In the genomic region with DNA sequence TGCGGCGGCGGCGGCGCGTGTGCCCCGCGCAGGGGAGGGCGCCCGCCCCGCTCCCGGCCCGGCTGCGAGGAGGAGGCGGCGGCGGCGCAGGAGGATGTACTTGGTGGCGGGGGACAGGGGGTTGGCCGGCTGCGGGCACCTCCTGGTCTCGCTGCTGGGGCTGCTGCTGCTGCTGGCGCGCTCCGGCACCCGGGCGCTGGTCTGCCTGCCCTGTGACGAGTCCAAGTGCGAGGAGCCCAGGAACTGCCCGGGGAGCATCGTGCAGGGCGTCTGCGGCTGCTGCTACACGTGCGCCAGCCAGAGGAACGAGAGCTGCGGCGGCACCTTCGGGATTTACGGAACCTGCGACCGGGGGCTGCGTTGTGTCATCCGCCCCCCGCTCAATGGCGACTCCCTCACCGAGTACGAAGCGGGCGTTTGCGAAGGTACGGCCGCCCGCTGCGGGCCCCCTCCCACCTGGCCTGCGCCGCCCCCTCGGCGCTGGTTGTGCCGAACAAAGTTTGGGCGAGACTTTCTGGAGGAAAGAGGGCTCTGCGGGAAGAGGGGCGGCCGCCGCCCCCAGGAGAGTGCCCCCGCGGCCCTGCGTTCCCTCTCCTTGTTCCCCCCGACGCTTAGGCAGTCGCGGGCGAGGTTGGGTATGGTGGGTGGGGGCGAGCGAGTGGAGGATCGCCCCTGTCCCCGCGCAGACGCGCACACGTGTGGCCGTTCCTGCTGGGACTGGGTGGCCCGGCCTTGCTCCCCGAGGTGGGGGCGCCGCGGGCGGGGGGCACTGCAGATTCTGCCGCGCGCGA, we compare ENCODE assay signal across 8 cellular contexts. TPM values are rescaled to one million over a fixed set of nuclear protein-coding genes. Genes with fewer than 3 reads are reported as not detected.
DNase-seq lines count a peak whose midpoint lies in the region; ATAC-seq and TF ChIP-seq lines count a peak whose summit lies in the region.

No MANE protein-coding gene starts in this region.

- no CpG with 5 or more reads among the region's 92 CpGs for WGBS in esophagus muscularis mucosa
- WGBS in upper lobe of left lung, 2 donors, result 2% methylated on average over 36 of the region's 92 CpGs; no CpG with 5 or more reads in 1 of the 2 donors

- peak; percentile 16 for ATAC-seq in GM21360 (IDR thresholded peaks at IDR 0.05; ENCODE audit: unreplicated experiment)
- peak; percentile 74 to 76 for ATAC-seq in natural killer cell treated with Interleukin-12 subunit alpha and Interleukin-12 subunit beta and Interleukin-15 and Interleukin-18, amount 100 ng/mL, for 72 hours
- peak; percentile 27 to 38 for ATAC-seq in upper lobe of left lung (ENCODE audit: low FRiP score in 2 of 2)

- peak overlapping the region; percentile 84 for H3K9ac ChIP-seq in HUES6 (ENCODE audit: low read length)

- H3K4me3 Mint-ChIP-seq in natural killer cell treated with Interleukin-12 subunit alpha and Interleukin-12 subunit beta and Interleukin-15 and Interleukin-18, amount 100 ng/mL, for 72 hours, result peak overlapping the region; percentile 98

- H3K9me3 ChIP-seq in HUES6 (ENCODE audit: control insufficient read depth, insufficient read depth, low read depth, low read length), result no peaks in the 10 kb centered on the region
- H3K9me3 ChIP-seq in esophagus muscularis mucosa, result no peaks in the 10 kb centered on the region
- H3K9me3 ChIP-seq in upper lobe of left lung, result no peaks in the 10 kb centered on the region

- in situ Hi-C loops in Caki2 (cut with HindIII; ENCODE audit: low pct_unique_long_range_greater_than_20kb, low sequenced_read_pairs), result no loop called here

- H3K4me1 Mint-ChIP-seq in natural killer cell treated with Interleukin-12 subunit alpha and Interleukin-12 subunit beta and Interleukin-15 and Interleukin-18, amount 100 ng/mL, for 72 hours (ENCODE audit: low read depth in 2 of 2), result peaks cover 29 to 31% of the 10 kb centered on the region in 2 donors

- H3K36me3 ChIP-seq in HUES6 (ENCODE audit: control insufficient read depth, insufficient read depth, low read length) (no peaks in the 10 kb centered on the region), esophagus muscularis mucosa (no peaks in the 10 kb centered on the region), upper lobe of left lung (no peaks in the 10 kb centered on the region)

- peak overlapping the region; percentile 78 for H3K4me3 ChIP-seq in HUES6 (ENCODE audit: low read depth, low read length)
- H3K4me3 ChIP-seq in esophagus muscularis mucosa, result peak overlapping the region; percentile 81 to 98 (median 88)
- H3K4me3 ChIP-seq in upper lobe of left lung, result peak overlapping the region; percentile 71 to 86 (median 82)

- no peak for TF ChIP-seq CTCF in esophagus muscularis mucosa (IDR thresholded peaks at IDR 0.05)
- TF ChIP-seq CTCF in upper lobe of left lung (IDR thresholded peaks at IDR 0.05), result no peak

- peaks cover 8 to 16% of the 10 kb centered on the region in 2 donors for H3K27me3 Mint-ChIP-seq in natural killer cell treated with Interleukin-12 subunit alpha and Interleukin-12 subunit beta and Interleukin-15 and Interleukin-18, amount 100 ng/mL, for 72 hours

- TF ChIP-seq EP300 in esophagus muscularis mucosa (IDR thresholded peaks at IDR 0.05) (no peak), upper lobe of left lung (IDR thresholded peaks at IDR 0.05) (no peak)

- DNase-seq in Caki2 (ENCODE audit: low read depth), result peak; percentile 45
- DNase-seq in activated CD8-positive, alpha-beta memory T cell treated with anti-CD3 and anti-CD28 coated beads for 24 hours, result peak; percentile 79
- no peak for DNase-seq in esophagus muscularis mucosa (ENCODE audit: extremely low spot score)
- no peak for DNase-seq in natural killer cell treated with Interleukin-12 subunit alpha and Interleukin-12 subunit beta and Interleukin-15 and Interleukin-18, amount 100 ng/mL, for 72 hours (ENCODE audit: low spot score)
- DNase-seq in upper lobe of left lung, result peak; percentile 37 to 91
- no peak for DNase-seq in T-helper 9 cell

- peak overlapping the region; percentile 61 for H3K27ac ChIP-seq in HUES6 (ENCODE audit: low read depth, low read length)
- H3K27ac ChIP-seq in esophagus muscularis mucosa (replicated peaks in 1 of 4), result peak overlapping the region; percentile 91 to 94 (median 94)
- H3K27ac ChIP-seq in upper lobe of left lung, result peak overlapping the region; percentile 84 to 94 (median 88)

- H3K4me1 ChIP-seq in HUES6 (ENCODE audit: control insufficient read depth, insufficient read depth, low read length) (peaks cover 47% of the 10 kb centered on the region), esophagus muscularis mucosa (peaks cover 41 to 70% (median 64%) of the 10 kb centered on the region in 4 donors), upper lobe of left lung (peaks cover 32 to 66% (median 46%) of the 10 kb centered on the region in 4 donors)

- H3K27me3 ChIP-seq in HUES6 (ENCODE audit: control insufficient read depth, insufficient read depth, low read length) (peaks cover 12% of the 10 kb centered on the region), esophagus muscularis mucosa (no peaks in the 10 kb centered on the region), upper lobe of left lung (peaks cover 0 to 11% (median 0%) of the 10 kb centered on the region in 4 donors)

- intact Hi-C loops in esophagus muscularis mucosa (cut with DNase I), result loop anchor here (10.0 kb wide), 1 partner anchor 98 kb away; no protein-coding TSS in a partner anchor

- TF ChIP-seq POLR2A in esophagus muscularis mucosa (IDR thresholded peaks at IDR 0.05; ENCODE audit: low read depth) (no peak), upper lobe of left lung (IDR thresholded peaks at IDR 0.05) (no peak)

- H3K9me3 Mint-ChIP-seq in natural killer cell treated with Interleukin-12 subunit alpha and Interleukin-12 subunit beta and Interleukin-15 and Interleukin-18, amount 100 ng/mL, for 72 hours, result no peaks in the 10 kb centered on the region

- H3K36me3 Mint-ChIP-seq in natural killer cell treated with Interleukin-12 subunit alpha and Interleukin-12 subunit beta and Interleukin-15 and Interleukin-18, amount 100 ng/mL, for 72 hours, result no peaks in the 10 kb centered on the region

- H3K27ac Mint-ChIP-seq in natural killer cell treated with Interleukin-12 subunit alpha and Interleukin-12 subunit beta and Interleukin-15 and Interleukin-18, amount 100 ng/mL, for 72 hours, result peak overlapping the region in 1 of 2 donors; percentile 78

RNA-seq across cellular contexts. Expression of gene CRIM1, which starts 0.8 kb away (rescaled TPM):
- total RNA-seq in Caki2 (2014; rRNA removed; shearing (Covaris generic); ENCODE audit: low replicate concordance), result 72.8 and 86.8 TPM in 2 replicates
- total RNA-seq in esophagus muscularis mucosa (100 to 1,000 TPM; 140 to 429 (median 201) TPM), upper lobe of left lung (100 to 1,000 TPM in 4 of 6 donors, 10 to 100 TPM in 2; 74.7 to 128 (median 110) TPM)
- 10 to 100 TPM in 1 of 2 donors, 1 to 10 TPM in 1; 6.6 to 13.6 TPM for total RNA-seq in natural killer cell treated with Interleukin-12 subunit alpha and Interleukin-12 subunit beta and Interleukin-15 and Interleukin-18, amount 100 ng/mL, for 72 hours

Comparison
In these comparisons a context has a peak if more than half of its experiments do, and no peak if none do; other contexts are left out.
1. DNase-seq: peak in Caki2 (single experiment), activated CD8-positive, alpha-beta memory T cell treated with anti-CD3 and anti-CD28 coated beads for 24 hours (single experiment) and upper lobe of left lung (2 of 2); none in esophagus muscularis mucosa (single experiment), natural killer cell treated with Interleukin-12 subunit alpha and Interleukin-12 subunit beta and Interleukin-15 and Interleukin-18, amount 100 ng/mL, for 72 hours (single experiment) and T-helper 9 cell (single experiment).
2. ATAC-seq: peak in every context shown above with its lines; median percentile 75 in natural killer cell treated with Interleukin-12 subunit alpha and Interleukin-12 subunit beta and Interleukin-15 and Interleukin-18, amount 100 ng/mL, for 72 hours; 32 in upper lobe of left lung; 16 in GM21360.
3. Peak in every context shown above with its lines, with median percentiles within 50 percentile points of each other: H3K27ac ChIP-seq and H3K4me3 ChIP-seq.